13 cellular contexts compared by ENCODE assay signal in genomic region chr19:30105723-30106122, GRCh38.
"Had no signal": no experiment of that assay in that cellular context is flagged by ENCODE, and none has a peak within 500 bp of the region (broad histone marks: within the 10 kb centered on the region; RNA-seq: fewer than 3 reads in every experiment).

No MANE protein-coding gene starts in this region.

- H3K9me3 ChIP-seq: neutrophil, right atrium auricular region, tibial nerve had no signal

- H3K36me3 ChIP-seq: cardiac muscle cell, neutrophil, right atrium auricular region, tibial nerve, WERI-Rb-1 had no signal

- H3K4me1 ChIP-seq: foreskin keratinocyte, right atrium auricular region, tibial nerve had no signal

- FAIRE-seq: small intestine had no signal

- H3K27me3 ChIP-seq: cardiac muscle cell, foreskin keratinocyte, right atrium auricular region, tibial nerve had no signal

- ATAC-seq: activated naive CD8-positive, alpha-beta T cell treated with anti-CD3 and anti-CD28 coated beads, Interleukin-2, amount 50 U/mL, for 24 hours; foreskin keratinocyte; left colon; naive thymus-derived CD4-positive, alpha-beta T cell; stimulated activated effector memory CD8-positive, alpha-beta T cell treated with anti-CD3 and anti-CD28 coated beads, Interleukin-12 subunit alpha, Interleukin-12 subunit beta, amount 100 ng/mL, for 72 hours had no signal

- DNase-seq: activated CD4-positive, alpha-beta T cell treated with anti-CD3 and anti-CD28 coated beads for 4 hours; activated naive CD4-positive, alpha-beta T cell; activated naive CD8-positive, alpha-beta T cell treated with anti-CD3 and anti-CD28 coated beads, Interleukin-2, amount 50 U/mL, for 24 hours; foreskin keratinocyte; left colon; naive thymus-derived CD4-positive, alpha-beta T cell; small intestine; WERI-Rb-1 had no signal

- H3K4me3 ChIP-seq: cardiac muscle cell, right atrium auricular region, tibial nerve had no signal

- H3K27ac ChIP-seq: cardiac muscle cell, foreskin keratinocyte, neutrophil, right atrium auricular region, tibial nerve, WERI-Rb-1 had no signal
